Comparison of ENCODE assay signal across 21 cellular contexts in the genomic region with DNA sequence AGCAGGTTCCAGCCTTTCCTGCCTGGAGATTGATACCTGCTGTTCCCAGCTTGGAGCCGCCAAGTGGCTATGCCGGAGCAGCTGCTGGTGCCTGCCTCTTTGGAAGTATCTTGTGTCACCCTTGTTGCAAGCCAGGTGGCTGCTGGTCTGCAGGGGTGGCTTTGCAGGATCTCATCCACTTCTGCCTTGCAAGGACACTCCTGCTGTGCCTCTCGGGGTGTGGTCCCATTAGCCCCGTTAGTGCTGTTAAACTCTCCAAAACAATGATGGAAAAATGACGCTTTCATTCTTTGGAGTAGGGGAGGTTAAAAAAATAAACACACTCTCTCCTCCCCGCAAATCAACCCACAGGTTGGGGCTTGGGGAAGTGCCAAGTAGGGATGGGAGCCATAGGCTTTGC.
A peak's percentile ranks its signal among the peaks of the same experiment; 100 is the strongest.
DNase-seq lines count a peak whose midpoint lies in the region.
"Had no signal": no experiment of that assay in that cellular context is flagged by ENCODE, and none has a peak within 500 bp of the region (broad histone marks: within the 10 kb centered on the region; RNA-seq: fewer than 3 reads in every experiment).

No MANE protein-coding gene starts in this region.

- POLR2A ChIA-PET in activated CD4-positive, alpha-beta memory T cell treated with anti-CD3 and anti-CD28 coated beads, Interleukin-2, amount 10 ng/mL, durations not matched to agents 7 days and 5 days (lab: Charles Lee): no interaction called here

- no peak overlapping the region for H3K27ac Mint-ChIP-seq in activated CD4-positive, alpha-beta memory T cell treated with anti-CD3 and anti-CD28 coated beads, Interleukin-2, amount 10 ng/mL, durations not matched to agents 7 days and 5 days
- H3K27ac Mint-ChIP-seq: activated CD8-positive, alpha-beta memory T cell treated with anti-CD3 and anti-CD28 coated beads, Interleukin-2, amount 10 ng/mL, durations not matched to agents 7 days and 5 days; activated naive CD8-positive, alpha-beta T cell treated with anti-CD3 and anti-CD28 coated beads, Interleukin-2, amount 10 ng/mL, durations not matched to agents 7 days and 5 days; activated T-helper 17 cell treated with anti-CD3 and anti-CD28 coated beads, Interleukin-2, amount 50 U/mL, for 72 hours had no signal

- H3K27me3 Mint-ChIP-seq in activated CD4-positive, alpha-beta memory T cell treated with anti-CD3 and anti-CD28 coated beads, Interleukin-2, amount 10 ng/mL, durations not matched to agents 7 days and 5 days: peaks cover 12% of the 10 kb centered on the region
- H3K27me3 Mint-ChIP-seq: activated naive CD8-positive, alpha-beta T cell treated with anti-CD3 and anti-CD28 coated beads, Interleukin-2, amount 10 ng/mL, durations not matched to agents 7 days and 5 days had no signal

- DNase-seq in DMS79 (lab: John Stamatoyannopoulos, UW) (peak; percentile 87), NCI-H187 (lab: John Stamatoyannopoulos, UW) (peak; percentile 94 to 98), NCI-H345 treated with DMSO at 0.1 percent for 48 hours (lab: John Stamatoyannopoulos, UW; ENCODE audit: unreplicated experiment) (peak; percentile 99), cerebellum (ENCODE audit: low spot score) (peak; percentile 28), NCI-H1436 (lab: John Stamatoyannopoulos, UW) (no peak), activated T-cell treated with anti-CD3 and anti-CD28 coated beads for 4 hours (no peak), nucleus accumbens (lab: John Stamatoyannopoulos, UW) (no peak)
- no peak for DNase-seq in activated CD4-positive, alpha-beta memory T cell treated with anti-CD3 and anti-CD28 coated beads, Interleukin-2, amount 10 ng/mL, durations not matched to agents 7 days and 5 days
- DNase-seq: activated CD8-positive, alpha-beta memory T cell treated with anti-CD3 and anti-CD28 coated beads, Interleukin-2, amount 10 ng/mL, durations not matched to agents 7 days and 5 days; activated naive CD8-positive, alpha-beta T cell treated with anti-CD3 and anti-CD28 coated beads, Interleukin-2, amount 10 ng/mL, durations not matched to agents 7 days and 5 days; body of pancreas; colonic mucosa; heart right ventricle; IMR-90; left ventricle myocardium superior; mucosa of descending colon; NK-92 treated with Interleukin-12 subunit alpha and Interleukin-12 subunit beta, amount 100 ng/mL, for 24 hours; psoas muscle; stimulated activated CD4-positive, alpha-beta T cell treated with anti-CD3 and anti-CD28 coated beads, Interleukin-4, amount 100 ng/mL, for 24 hours had no signal

- H3K9me3 Mint-ChIP-seq in activated CD4-positive, alpha-beta memory T cell treated with anti-CD3 and anti-CD28 coated beads, Interleukin-2, amount 10 ng/mL, durations not matched to agents 7 days and 5 days: no peaks in the 10 kb centered on the region
- H3K9me3 Mint-ChIP-seq: activated naive CD8-positive, alpha-beta T cell treated with anti-CD3 and anti-CD28 coated beads, Interleukin-2, amount 10 ng/mL, durations not matched to agents 7 days and 5 days; activated T-helper 17 cell treated with anti-CD3 and anti-CD28 coated beads, Interleukin-2, amount 50 U/mL, for 72 hours; neural crest cell had no signal

- no peaks in the 10 kb centered on the region for H3K36me3 Mint-ChIP-seq in activated CD4-positive, alpha-beta memory T cell treated with anti-CD3 and anti-CD28 coated beads, Interleukin-2, amount 10 ng/mL, durations not matched to agents 7 days and 5 days (ENCODE audit: low read depth)
- H3K36me3 Mint-ChIP-seq: activated CD8-positive, alpha-beta memory T cell treated with anti-CD3 and anti-CD28 coated beads, Interleukin-2, amount 10 ng/mL, durations not matched to agents 7 days and 5 days; activated naive CD8-positive, alpha-beta T cell treated with anti-CD3 and anti-CD28 coated beads, Interleukin-2, amount 10 ng/mL, durations not matched to agents 7 days and 5 days had no signal

- no peak overlapping the region for H3K4me3 Mint-ChIP-seq in activated CD4-positive, alpha-beta memory T cell treated with anti-CD3 and anti-CD28 coated beads, Interleukin-2, amount 10 ng/mL, durations not matched to agents 7 days and 5 days
- H3K4me3 Mint-ChIP-seq: activated CD8-positive, alpha-beta memory T cell treated with anti-CD3 and anti-CD28 coated beads, Interleukin-2, amount 10 ng/mL, durations not matched to agents 7 days and 5 days; activated naive CD8-positive, alpha-beta T cell treated with anti-CD3 and anti-CD28 coated beads, Interleukin-2, amount 10 ng/mL, durations not matched to agents 7 days and 5 days; activated T-helper 17 cell treated with anti-CD3 and anti-CD28 coated beads, Interleukin-2, amount 50 U/mL, for 72 hours; neural crest cell had no signal

- CTCF ChIA-PET in activated CD4-positive, alpha-beta memory T cell treated with anti-CD3 and anti-CD28 coated beads, Interleukin-2, amount 10 ng/mL, durations not matched to agents 7 days and 5 days (lab: Charles Lee): no interaction called here

- H3K4me1 Mint-ChIP-seq in activated CD4-positive, alpha-beta memory T cell treated with anti-CD3 and anti-CD28 coated beads, Interleukin-2, amount 10 ng/mL, durations not matched to agents 7 days and 5 days: no peaks in the 10 kb centered on the region
- H3K4me1 Mint-ChIP-seq: activated CD8-positive, alpha-beta memory T cell treated with anti-CD3 and anti-CD28 coated beads, Interleukin-2, amount 10 ng/mL, durations not matched to agents 7 days and 5 days; activated naive CD8-positive, alpha-beta T cell treated with anti-CD3 and anti-CD28 coated beads, Interleukin-2, amount 10 ng/mL, durations not matched to agents 7 days and 5 days; activated T-helper 17 cell treated with anti-CD3 and anti-CD28 coated beads, Interleukin-2, amount 50 U/mL, for 72 hours; neural crest cell had no signal

Comparison
In these comparisons a context has a peak if more than half of its experiments do, and no peak if none do; other contexts are left out.
1. DNase-seq: peak in DMS79 (single experiment), NCI-H187 (2 of 2), NCI-H345 treated with DMSO at 0.1 percent for 48 hours (single experiment) and cerebellum (single experiment); none in NCI-H1436 (single experiment), activated T-cell treated with anti-CD3 and anti-CD28 coated beads for 4 hours (single experiment), nucleus accumbens (0 of 56) and activated CD4-positive, alpha-beta memory T cell treated with anti-CD3 and anti-CD28 coated beads, Interleukin-2, amount 10 ng/mL, durations not matched to agents 7 days and 5 days (single experiment).